ENCODE assay signal across 8 cellular contexts in the genomic region with DNA sequence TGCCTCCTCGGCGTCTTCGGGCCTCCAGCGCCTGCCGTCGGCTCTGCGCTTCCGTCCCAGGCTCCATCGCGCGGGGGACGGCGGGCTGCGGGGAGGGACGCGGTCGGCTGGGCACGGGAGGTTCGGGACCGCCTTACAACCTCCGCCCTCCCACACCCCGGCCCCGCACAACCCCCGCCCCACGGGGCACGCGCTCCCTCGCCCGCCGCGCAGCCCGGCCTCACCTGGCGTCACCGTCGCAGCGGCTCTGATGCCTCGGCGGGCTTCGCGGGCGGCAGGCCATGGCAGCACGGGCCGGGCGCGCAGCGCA. TPM values are rescaled to one million over a fixed set of nuclear protein-coding genes. Genes with fewer than 3 reads are reported as not detected.
DNase-seq lines count a peak whose midpoint lies in the region; ATAC-seq and TF ChIP-seq lines count a peak whose summit lies in the region.

No MANE protein-coding gene starts in this region.

- no peak for TF ChIP-seq POLR2A in HCT116 (IDR thresholded peaks at IDR 0.05; ENCODE audit: borderline replicate concordance, extremely low read depth, insufficient read depth, insufficient read length)
- TF ChIP-seq POLR2A in spleen (IDR thresholded peaks at IDR 0.05): no peak

- H3K9me2 ChIP-seq in HCT116 (ENCODE audit: insufficient read depth): no peaks in the 10 kb centered on the region

- no peak for TF ChIP-seq RAD21 in HCT116 (IDR thresholded peaks at IDR 0.05; ENCODE audit: low read depth)

- TF ChIP-seq CTCF in HCT116 (IDR thresholded peaks at IDR 0.05 in 2 of 3, conservative IDR thresholded peaks at IDR 0.05 in 1 of 3; ENCODE audit: borderline replicate concordance in 1 of 3, insufficient read depth in 1 of 3, low read depth in 2 of 3, low read length in 2 of 3): no peak
- no peak for TF ChIP-seq CTCF in right atrium auricular region (IDR thresholded peaks at IDR 0.05)
- TF ChIP-seq CTCF in spleen (IDR thresholded peaks at IDR 0.05 in 8 of 11, conservative IDR thresholded peaks at IDR 0.05 in 3 of 11): no peak

- H3K27me3 ChIP-seq in BLaER1: no peaks in the 10 kb centered on the region
- no peaks in the 10 kb centered on the region for H3K27me3 ChIP-seq in HCT116 (ENCODE audit: insufficient read depth, low read length)
- no peaks in the 10 kb centered on the region for H3K27me3 ChIP-seq in right atrium auricular region
- no peaks in the 10 kb centered on the region for H3K27me3 ChIP-seq in spleen (replicated peaks in 1 of 7)

- CTCF ChIA-PET in HCT116 (lab: Charles Lee): interaction anchor here (0.7 to 1.8 kb wide), 4 partner anchors 15 to 199 kb away, joined by 3 to 10 read pairs (median 3); no protein-coding TSS in a partner anchor

- H3K79me2 ChIP-seq in HCT116 (ENCODE audit: insufficient read depth, low read length): peaks cover 87% of the 10 kb centered on the region

- no TSS peak for BruUV-seq in HCT116 (replicated peaks; lab: Mats Ljungman, UMichigan)

- ATAC-seq in HCT116 (peak; percentile 21; the same call in 1 of the 2 replicates), GM21515 (IDR thresholded peaks at IDR 0.05; ENCODE audit: unreplicated experiment) (no peak)
- ATAC-seq in activated CD4-positive, CD25-positive, alpha-beta regulatory T cell treated with anti-CD3 and anti-CD28 coated beads, Interleukin-2, amount 50 U/mL, for 24 hours: peak; percentile 21 to 26

- RAD21 ChIA-PET in HCT116 (lab: Charles Lee; ENCODE audit: low non-redundant PET in 1 of 2, low total read pairs in 2 of 2, uncharacterized antibody in 2 of 2, unreplicated experiment in 2 of 2): no interaction called here

- peak overlapping the region; percentile 98 for H3K4me3 ChIP-seq in BLaER1
- peak overlapping the region; percentile 71 to 98 for H3K4me3 ChIP-seq in HCT116 (replicated peaks in 1 of 2; ENCODE audit: low read depth in 1 of 2, low read length in 2 of 2)
- peak overlapping the region; percentile 93 to 96 for H3K4me3 ChIP-seq in right atrium auricular region
- H3K4me3 ChIP-seq in spleen: peak overlapping the region; percentile 66 to 87 (median 82)

- H3K9ac ChIP-seq in BLaER1 (peak overlapping the region; percentile 100), HCT116 (ENCODE audit: low read length) (peak overlapping the region; percentile 95)

- H3K36me3 ChIP-seq in BLaER1 (peaks cover 35% of the 10 kb centered on the region), HCT116 (ENCODE audit: control insufficient read depth in 1 of 2, insufficient read depth in 2 of 2, low read length in 2 of 2) (peaks cover 2 to 19% of the 10 kb centered on the region in 2 experiments; a peak in 2 of 4 replicates), right atrium auricular region (peaks cover 4% of the 10 kb centered on the region), spleen (peaks cover 0 to 27% (median 3%) of the 10 kb centered on the region in 6 donors)

- H4K20me1 ChIP-seq in BLaER1 (peaks cover 80% of the 10 kb centered on the region), HCT116 (ENCODE audit: insufficient read depth) (peaks cover 21% of the 10 kb centered on the region; the same call in 1 of the 2 replicates)

- H3K27ac ChIP-seq in BLaER1: peak overlapping the region; percentile 100
- peak overlapping the region; percentile 100 for H3K27ac ChIP-seq in HCT116 (ENCODE audit: low read depth, low read length)
- peak overlapping the region; percentile 99 for H3K27ac ChIP-seq in right atrium auricular region
- peak overlapping the region; percentile 97 to 100 (median 99) for H3K27ac ChIP-seq in spleen

- peaks cover 65% of the 10 kb centered on the region for H3K4me1 ChIP-seq in BLaER1
- peaks cover 11 to 39% of the 10 kb centered on the region in 2 experiments; a peak in 3 of 4 replicates for H3K4me1 ChIP-seq in HCT116 (ENCODE audit: control insufficient read depth in 1 of 2, insufficient read depth in 2 of 2, low read length in 2 of 2)
- peaks cover 0 to 43% of the 10 kb centered on the region in 2 donors for H3K4me1 ChIP-seq in right atrium auricular region
- H3K4me1 ChIP-seq in spleen: peaks cover 43 to 87% (median 75%) of the 10 kb centered on the region in 6 donors

- H3K9me3 ChIP-seq in BLaER1: no peaks in the 10 kb centered on the region
- no peaks in the 10 kb centered on the region for H3K9me3 ChIP-seq in HCT116 (ENCODE audit: control insufficient read depth in 1 of 2, insufficient read depth in 1 of 2, low read depth in 1 of 2, low read length in 2 of 2)
- no peaks in the 10 kb centered on the region for H3K9me3 ChIP-seq in right atrium auricular region
- no peaks in the 10 kb centered on the region for H3K9me3 ChIP-seq in spleen

- H3K4me2 ChIP-seq in BLaER1 (peak overlapping the region; percentile 98), HCT116 (ENCODE audit: low read length) (peak overlapping the region; percentile 92)

- no peak for DNase-seq in HCT116 (ENCODE audit: low read depth, low spot score)
- DNase-seq in right atrium auricular region (ENCODE audit: low spot score): no peak
- no peak for DNase-seq in spleen
- no peak for DNase-seq in retina
- DNase-seq in COR-L47 (lab: John Stamatoyannopoulos, UW): no peak

- POLR2A ChIA-PET in HCT116 (lab: Charles Lee): interaction anchor here (0.9 to 1.7 kb wide), 5 partner anchors 9 to 29 kb away, joined by 3 to 19 read pairs (median 5); a partner anchor contains a TSS

- intact Hi-C loops in HCT116 (cut with micrococcal nuclease) (no loop called here), spleen (cut with DNase I; ENCODE audit: low total_unique reads) (no loop called here)

- no peak overlapping the region for H2AFZ ChIP-seq in HCT116 (ENCODE audit: low read depth, low read length, poor library complexity, severe bottlenecking)

- WGBS in spleen, 5 donors: 0 to 1% (median 0%) methylated on average over 34 to 46 of the region's 46 CpGs; no CpG with 5 or more reads in 1 of the 5 donors

TF ChIP-seq in HCT116, 20 proteins besides CTCF, POLR2A, EP300 and RAD21:
- TF ChIP-seq SP1 (IDR thresholded peaks at IDR 0.05; ENCODE audit: low read depth) (no peak), ZFX (IDR thresholded peaks at IDR 0.05) (peak; percentile 82)
TF ChIP-seq in HCT116: peak in this region for 1.

RNA-seq across cellular contexts. Expression of a gene that starts 0.3 kb away (rescaled TPM):
- total RNA-seq in HCT116 (2021; ENCODE audit: unreplicated experiment) (101 TPM), right atrium auricular region (10 to 100 TPM; 15.6 to 20.1 TPM), spleen (10 to 100 TPM; 29.0 to 52.0 (median 34.4) TPM)
- 37.5 and 49.0 TPM in 2 replicates for polyA plus RNA-seq in HCT116 (2012)
- 10 to 100 TPM; 24.0 to 41.9 (median 35.0) TPM for polyA plus RNA-seq in spleen

RNA-seq across cellular contexts. Expression of a gene that starts 9.3 kb away (rescaled TPM):
- total RNA-seq in HCT116 (2021; ENCODE audit: unreplicated experiment): 29.4 TPM
- 24.9 and 26.5 TPM in 2 replicates for polyA plus RNA-seq in HCT116 (2012)
- 10 to 100 TPM; 59.0 to 75.4 TPM for total RNA-seq in right atrium auricular region
- 10 to 100 TPM; 24.2 to 51.0 (median 34.7) TPM for total RNA-seq in spleen
- 10 to 100 TPM; 17.2 to 32.7 (median 21.9) TPM for polyA plus RNA-seq in spleen

RNA-seq across cellular contexts. Expression of a gene that starts 9.5 kb away (rescaled TPM):
- total RNA-seq in HCT116 (2021; ENCODE audit: unreplicated experiment) (106 TPM), right atrium auricular region (1 to 10 TPM; 3.7 to 5.3 TPM), spleen (10 to 100 TPM; 33.3 to 84.4 (median 56.5) TPM)
- polyA plus RNA-seq in HCT116 (2012): 99.5 and 103 TPM in 2 replicates
- 10 to 100 TPM; 49.7 to 56.6 (median 50.3) TPM for polyA plus RNA-seq in spleen

RNA-seq across cellular contexts. Expression of a gene that starts 27.7 kb away (rescaled TPM):
- total RNA-seq in HCT116 (2021; ENCODE audit: unreplicated experiment) (1.1 TPM), right atrium auricular region (1 to 10 TPM; 1.0 to 1.9 TPM), spleen (1 to 10 TPM in 6 of 7 donors, under 1 TPM in 1; 0.60 to 4.3 (median 1.9) TPM)
- 0.79 and 1.4 TPM in 2 replicates for polyA plus RNA-seq in HCT116 (2012)
- 1 to 10 TPM; 1.2 to 2.7 (median 2.4) TPM for polyA plus RNA-seq in spleen

Comparison
In these comparisons a context has a peak if more than half of its experiments do, and no peak if none do; other contexts are left out.
1. RNA of a gene that starts 9.5 kb away (total RNA-seq): 106 TPM in HCT116 (single experiment) and 33.3 to 84.4 TPM in spleen; 3.7 to 5.3 TPM in right atrium auricular region; every median in the first group is over 4 times any median in the second.
2. Peak in every context shown above with its lines, with median percentiles within 50 percentile points of each other: H3K27ac ChIP-seq and H3K4me3 ChIP-seq.